ENCODE assay signal across 8 cellular contexts in genomic region chr13:20182231-20182846, GRCh38. TPM values are rescaled to one million over a fixed set of nuclear protein-coding genes. Genes with fewer than 3 reads are reported as not detected.
DNase-seq lines count a peak whose midpoint lies in the region; ATAC-seq and TF ChIP-seq lines count a peak whose summit lies in the region.

No MANE protein-coding gene starts in this region.

- H3K4me3 ChIP-seq in choroid plexus epithelial cell (ENCODE audit: low read depth, low read length), result no peak overlapping the region

- DNase-seq in NCI-H2029 treated with DMSO at 0.1 percent for 48 hours (lab: John Stamatoyannopoulos, UW), result peak; percentile 4
- DNase-seq in T-helper 2 cell, result peak in 3 of 5 experiments; percentile 33 to 79 (median 38)
- peak; percentile 89 for DNase-seq in choroid plexus epithelial cell (ENCODE audit: low read depth)
- DNase-seq in left lobe of liver (ENCODE audit: low spot score), result no peak
- DNase-seq in stimulated activated naive CD8-positive, alpha-beta T cell treated with anti-CD3 and anti-CD28 coated beads, Interleukin-15, Interleukin-2, amounts not matched to agents 100 U/mL and 50 U/mL, for 24 hours, result peak; percentile 36

- no peak overlapping the region for H3K27ac ChIP-seq in 22Rv1

- ATAC-seq in HG02642 (IDR thresholded peaks at IDR 0.05; ENCODE audit: poor library complexity, unreplicated experiment) (peak; percentile 75), left lobe of liver (peak; percentile 96)
- ATAC-seq in stimulated activated naive CD8-positive, alpha-beta T cell treated with anti-CD3 and anti-CD28 coated beads, Interleukin-15, Interleukin-2, amounts not matched to agents 100 U/mL and 50 U/mL, for 24 hours, result peak; percentile 86

- TF ChIP-seq CTCF in 22Rv1 (IDR thresholded peaks at IDR 0.05) (peak; percentile 94), GM12801 (IDR thresholded peaks at IDR 0.05; ENCODE audit: extremely low read depth, insufficient read length) (peak; percentile 1), choroid plexus epithelial cell (conservative IDR thresholded peaks at IDR 0.05; ENCODE audit: low read depth, low read length) (peak; percentile 93)

RNA-seq across cellular contexts. Expression of gene GJB2, which starts 10.4 kb away (rescaled TPM):
- 30.7 TPM for total RNA-seq in left lobe of liver

RNA-seq across cellular contexts. Expression of gene GJA3, which starts 21.5 kb away (rescaled TPM):
- total RNA-seq in left lobe of liver, result 0.03 TPM

RNA-seq across cellular contexts. Expression of gene GJB6, which starts 49.8 kb away (rescaled TPM):
- not detected for total RNA-seq in left lobe of liver

Comparison
In these comparisons a context has a peak if more than half of its experiments do, and no peak if none do; other contexts are left out.
1. CTCF ChIP-seq: peak in every context shown above with its lines; median percentile 94 in 22Rv1; 93 in choroid plexus epithelial cell; 1 in GM12801.